In genomic region chr2:145591109-145591809, GRCh38 we compare ENCODE assay signal across 18 cellular contexts.
"Had no signal": no experiment of that assay in that cellular context is flagged by ENCODE, and none has a peak within 500 bp of the region (broad histone marks: within the 10 kb centered on the region; RNA-seq: fewer than 3 reads in every experiment).

No MANE protein-coding gene starts in this region.

- H3K4me3 Mint-ChIP-seq: activated naive CD8-positive, alpha-beta T cell treated with anti-CD3 and anti-CD28 coated beads, Interleukin-2, amount 50 U/mL, for 24 hours; activated T-helper 1 cell treated with anti-CD3 and anti-CD28 coated beads, Interleukin-12 subunit alpha, Interleukin-12 subunit beta, Interleukin-2, Interleukin-4 antibody, amounts not matched to agents 30 ng/mL and 10 ng/mL and 1 ng/mL, durations not matched to agents 14 hours and 24 hours and 36 hours; natural killer cell treated with Interleukin-12 subunit alpha and Interleukin-12 subunit beta and Interleukin-15 and Interleukin-18, amount 100 ng/mL, for 72 hours; stimulated activated naive CD8-positive, alpha-beta T cell treated with anti-CD3 and anti-CD28 coated beads, Interleukin-15, Interleukin-2, amounts not matched to agents 100 ng/mL and 50 ng/mL, for 24 hours had no signal

- H3K27ac Mint-ChIP-seq: activated naive CD8-positive, alpha-beta T cell treated with anti-CD3 and anti-CD28 coated beads, Interleukin-2, amount 50 U/mL, for 24 hours; activated T-helper 1 cell treated with anti-CD3 and anti-CD28 coated beads, Interleukin-12 subunit alpha, Interleukin-12 subunit beta, Interleukin-2, Interleukin-4 antibody, amounts not matched to agents 30 ng/mL and 10 ng/mL and 1 ng/mL, durations not matched to agents 14 hours and 24 hours and 36 hours; natural killer cell treated with Interleukin-12 subunit alpha and Interleukin-12 subunit beta and Interleukin-15 and Interleukin-18, amount 100 ng/mL, for 72 hours; stimulated activated naive CD8-positive, alpha-beta T cell treated with anti-CD3 and anti-CD28 coated beads, Interleukin-15, Interleukin-2, amounts not matched to agents 100 ng/mL and 50 ng/mL, for 24 hours had no signal

- H3K36me3 Mint-ChIP-seq: natural killer cell treated with Interleukin-12 subunit alpha and Interleukin-12 subunit beta and Interleukin-15 and Interleukin-18, amount 100 ng/mL, for 72 hours had no signal

- H3K27me3 Mint-ChIP-seq: activated naive CD8-positive, alpha-beta T cell treated with anti-CD3 and anti-CD28 coated beads, Interleukin-2, amount 50 U/mL, for 24 hours; stimulated activated naive CD8-positive, alpha-beta T cell treated with anti-CD3 and anti-CD28 coated beads, Interleukin-15, Interleukin-2, amounts not matched to agents 100 ng/mL and 50 ng/mL, for 24 hours had no signal

- H3K4me3 ChIP-seq: colonic mucosa, psoas muscle, upper lobe of left lung had no signal

- ATAC-seq: activated naive CD8-positive, alpha-beta T cell treated with anti-CD3 and anti-CD28 coated beads, Interleukin-2, amount 50 U/mL, for 24 hours; natural killer cell treated with Interleukin-12 subunit alpha and Interleukin-12 subunit beta and Interleukin-15 and Interleukin-18, amount 100 ng/mL, for 72 hours; psoas muscle; sciatic nerve had no signal

- H3K9me3 Mint-ChIP-seq: activated naive CD8-positive, alpha-beta T cell treated with anti-CD3 and anti-CD28 coated beads, Interleukin-2, amount 50 U/mL, for 24 hours; activated T-helper 1 cell treated with anti-CD3 and anti-CD28 coated beads, Interleukin-12 subunit alpha, Interleukin-12 subunit beta, Interleukin-2, Interleukin-4 antibody, amounts not matched to agents 30 ng/mL and 10 ng/mL and 1 ng/mL, durations not matched to agents 14 hours and 24 hours and 36 hours; stimulated activated naive CD8-positive, alpha-beta T cell treated with anti-CD3 and anti-CD28 coated beads, Interleukin-15, Interleukin-2, amounts not matched to agents 100 ng/mL and 50 ng/mL, for 24 hours had no signal

- DNase-seq: activated CD4-positive, alpha-beta T cell treated with anti-CD3 and anti-CD28 coated beads for 48 hours; activated naive CD4-positive, alpha-beta T cell; activated naive CD8-positive, alpha-beta T cell treated with anti-CD3 and anti-CD28 coated beads, Interleukin-2, amount 50 U/mL, for 24 hours; caudate nucleus; colonic mucosa; effector CD4-positive, alpha-beta T cell; erythroblast; head of caudate nucleus; psoas muscle; stimulated activated CD4-positive, alpha-beta T cell treated with anti-CD3 and anti-CD28 coated beads, Interleukin-4, amount 100 ng/mL, for 1 hour; stimulated activated CD8-positive, alpha-beta memory T cell treated with anti-CD3 and anti-CD28 coated beads, Interleukin-4, amount 100 ng/mL, for 48 hours; SW 1271; T-helper 9 cell; upper lobe of left lung had no signal

- H3K4me1 Mint-ChIP-seq: activated naive CD8-positive, alpha-beta T cell treated with anti-CD3 and anti-CD28 coated beads, Interleukin-2, amount 50 U/mL, for 24 hours had no signal
